8 cellular contexts compared by ENCODE assay signal in genomic region chr6:33426590-33427563, GRCh38. TPM values are rescaled to one million over a fixed set of nuclear protein-coding genes. Genes with fewer than 3 reads are reported as not detected.
DNase-seq lines count a peak whose midpoint lies in the region; ATAC-seq and TF ChIP-seq lines count a peak whose summit lies in the region.

No MANE protein-coding gene starts in this region.

- H3K9me3 ChIP-seq in sigmoid colon: no peaks in the 10 kb centered on the region

- TF ChIP-seq POLR2A in sigmoid colon (IDR thresholded peaks at IDR 0.05): no peak

- H3K27ac Mint-ChIP-seq in WTC11: peak overlapping the region; percentile 33

- peak; percentile 8 to 13 for ATAC-seq in activated T-cell treated with anti-CD3 and anti-CD28 coated beads, Interleukin-2, amount 50 U/mL, for 4 hours
- ATAC-seq in WTC11: no peak

- no peaks in the 10 kb centered on the region for H3K27me3 ChIP-seq in sigmoid colon

- H3K4me1 Mint-ChIP-seq in activated T-cell treated with anti-CD3 and anti-CD28 coated beads, Interleukin-2, amount 50 U/mL, for 4 hours (ENCODE audit: low read depth): peaks cover 67% of the 10 kb centered on the region
- peaks cover 68% of the 10 kb centered on the region for H3K4me1 Mint-ChIP-seq in WTC11

- DNase-seq in activated T-cell treated with anti-CD3 and anti-CD28 coated beads, Interleukin-2, amount 50 U/mL, for 4 hours: no peak
- no peak for DNase-seq in activated T-cell treated with anti-CD3 and anti-CD28 coated beads, Interleukin-2, amount 50 U/mL, for 1 hour
- DNase-seq in WTC11 (ENCODE audit: low spot score) (no peak), fibroblast of pulmonary artery (ENCODE audit: low read depth) (no peak), sigmoid colon (no peak), SIG-M5 (lab: John Stamatoyannopoulos, UW) (no peak), H4 (ENCODE audit: low spot score) (no peak), middle frontal gyrus (ENCODE audit: extremely low spot score, low spot score) (no peak)

- WGBS in sigmoid colon, 2 donors: 6 to 8% methylated on average over 13 of the region's 13 CpGs

- no peaks in the 10 kb centered on the region for H3K27me3 Mint-ChIP-seq in activated T-cell treated with anti-CD3 and anti-CD28 coated beads, Interleukin-2, amount 50 U/mL, for 4 hours (ENCODE audit: low read depth)
- H3K27me3 Mint-ChIP-seq in WTC11 (ENCODE audit: low read depth): no peaks in the 10 kb centered on the region; the same call in 1 of the 2 replicates

- intact Hi-C loops in sigmoid colon (cut with DNase I): loop anchor here (1.0 to 10.0 kb wide), 4 partner anchors 36 to 222 kb away; partner anchors contain the start of genes HSD17B8, KIFC1, RGL2 and RING1

- H3K27ac ChIP-seq in sigmoid colon: peak overlapping the region; percentile 87 to 93 (median 91)

- H3K36me3 Mint-ChIP-seq in activated T-cell treated with anti-CD3 and anti-CD28 coated beads, Interleukin-2, amount 50 U/mL, for 4 hours (ENCODE audit: insufficient read depth): no peaks in the 10 kb centered on the region
- peaks cover 13% of the 10 kb centered on the region for H3K36me3 Mint-ChIP-seq in WTC11

- no peaks in the 10 kb centered on the region for H3K36me3 ChIP-seq in sigmoid colon

- TF ChIP-seq CTCF in WTC11 (IDR thresholded peaks at IDR 0.05) (no peak), fibroblast of pulmonary artery (IDR thresholded peaks at IDR 0.05; ENCODE audit: low read length, missing control alignments) (no peak), sigmoid colon (IDR thresholded peaks at IDR 0.05) (no peak)

- CTCF ChIA-PET in WTC11 (lab: Charles Lee): interaction anchor here (0.6 to 2.7 kb wide), 20 partner anchors 9 to 428 kb away, joined by 3 to 21 read pairs (median 4); partner anchors contain the start of genes B3GALT4, BAK1, CUTA and KIFC1

- no peak for TF ChIP-seq EP300 in sigmoid colon (IDR thresholded peaks at IDR 0.05)

- H3K9me3 Mint-ChIP-seq in activated T-cell treated with anti-CD3 and anti-CD28 coated beads, Interleukin-2, amount 50 U/mL, for 4 hours: no peaks in the 10 kb centered on the region
- H3K9me3 Mint-ChIP-seq in WTC11: no peaks in the 10 kb centered on the region

- peak overlapping the region; percentile 90 for H3K4me3 Mint-ChIP-seq in activated T-cell treated with anti-CD3 and anti-CD28 coated beads, Interleukin-2, amount 50 U/mL, for 4 hours
- peak overlapping the region; percentile 85 for H3K4me3 Mint-ChIP-seq in WTC11

- peaks cover 0 to 69% (median 63%) of the 10 kb centered on the region in 4 donors for H3K4me1 ChIP-seq in sigmoid colon

- H3K4me3 ChIP-seq in fibroblast of pulmonary artery (replicated peaks; ENCODE audit: low read depth, low read length): peak overlapping the region; percentile 70
- peak overlapping the region; percentile 51 to 64 (median 60) for H3K4me3 ChIP-seq in sigmoid colon

- POLR2A ChIA-PET in WTC11 (lab: Charles Lee): interaction anchor here (0.7 to 1.3 kb wide), 3 partner anchors 9 to 109 kb away, joined by 3 to 6 read pairs (median 4); partner anchors contain the start of genes CUTA and ZBTB22

TF ChIP-seq in WTC11, 78 proteins besides CTCF, POLR2A, EP300 and RAD21:
- no peak for TF ChIP-seq JUN (CRISPR knock-in tag; IDR thresholded peaks at IDR 0.05)
- TF ChIP-seq SP1 (CRISPR knock-in tag; conservative IDR thresholded peaks at IDR 0.05): 0 out of 2 replicates have a peak, but pooled peaks have one; percentile 29
- no peak for TF ChIP-seq GTF2I (CRISPR knock-in tag; conservative IDR thresholded peaks at IDR 0.05)
- TF ChIP-seq EMX1 (CRISPR knock-in tag; IDR thresholded peaks at IDR 0.05): no peak

RNA-seq across cellular contexts. Expression of gene SYNGAP1, which starts 7.0 kb away (rescaled TPM):
- total RNA-seq in activated T-cell treated with anti-CD3 and anti-CD28 coated beads, Interleukin-2, amount 50 U/mL, for 4 hours: 10 to 100 TPM; 18.6 to 23.4 (median 20.2) TPM
- 139 to 172 TPM (median 160 TPM) in 3 replicates for total RNA-seq in WTC11 (2021)
- 10 to 100 TPM in 1 of 4 donors, 1 to 10 TPM in 3; 6.4 to 24.6 (median 9.9) TPM for total RNA-seq in sigmoid colon
- 10 to 100 TPM in 1 of 3 donors, 1 to 10 TPM in 1, under 1 TPM in 1; 0.92 to 17.8 (median 2.4) TPM for polyA plus RNA-seq in sigmoid colon
- total RNA-seq in H4 (2014; rRNA removed; shearing (Covaris generic)): 0.37 and 0.75 TPM in 2 replicates

RNA-seq across cellular contexts. Expression of gene CUTA, which starts 9.0 kb away (rescaled TPM):
- 10 to 100 TPM; 76.6 to 84.5 (median 79.2) TPM for total RNA-seq in activated T-cell treated with anti-CD3 and anti-CD28 coated beads, Interleukin-2, amount 50 U/mL, for 4 hours
- total RNA-seq in WTC11 (2021): 229 to 247 TPM (median 243 TPM) in 3 replicates
- 100 to 1,000 TPM; 102 to 148 (median 120) TPM for total RNA-seq in sigmoid colon
- 100 to 1,000 TPM; 110 to 193 (median 153) TPM for polyA plus RNA-seq in sigmoid colon
- 183 and 222 TPM in 2 replicates for total RNA-seq in H4 (2014; rRNA removed; shearing (Covaris generic))

RNA-seq across cellular contexts. Expression of gene PHF1, which starts 16.1 kb away (rescaled TPM):
- total RNA-seq in activated T-cell treated with anti-CD3 and anti-CD28 coated beads, Interleukin-2, amount 50 U/mL, for 4 hours: 10 to 100 TPM; 24.4 to 29.4 (median 26.8) TPM
- total RNA-seq in WTC11 (2021) (60.0 to 63.6 TPM (median 60.2 TPM) in 3 replicates), sigmoid colon (10 to 100 TPM; 57.1 to 82.3 (median 66.0) TPM)
- polyA plus RNA-seq in sigmoid colon: 10 to 100 TPM; 22.4 to 43.2 (median 43.2) TPM
- total RNA-seq in H4 (2014; rRNA removed; shearing (Covaris generic)): 20.4 and 20.5 TPM in 2 replicates

RNA-seq across cellular contexts. Expression of gene ZBTB9, which starts 27.5 kb away (rescaled TPM):
- 10 to 100 TPM; 22.9 to 23.4 (median 22.9) TPM for total RNA-seq in activated T-cell treated with anti-CD3 and anti-CD28 coated beads, Interleukin-2, amount 50 U/mL, for 4 hours
- 19.4 to 21.2 TPM (median 20.8 TPM) in 3 replicates for total RNA-seq in WTC11 (2021)
- 1 to 10 TPM; 1.1 to 3.6 (median 1.4) TPM for total RNA-seq in sigmoid colon
- polyA plus RNA-seq in sigmoid colon: 1 to 10 TPM in 2 of 3 donors, under 1 TPM in 1; 0.60 to 4.2 (median 1.8) TPM
- 5.6 and 7.6 TPM in 2 replicates for total RNA-seq in H4 (2014; rRNA removed; shearing (Covaris generic))

RNA-seq across cellular contexts. Expression of gene KIFC1, which starts 35.3 kb away (rescaled TPM):
- 1 to 10 TPM; 7.3 to 8.3 (median 7.4) TPM for total RNA-seq in activated T-cell treated with anti-CD3 and anti-CD28 coated beads, Interleukin-2, amount 50 U/mL, for 4 hours
- total RNA-seq in WTC11 (2021) (79.5 to 97.3 TPM (median 83.7 TPM) in 3 replicates), sigmoid colon (1 to 10 TPM in 2 of 4 donors, under 1 TPM in 2; 0.49 to 5.5 (median 1.3) TPM)
- 10 to 100 TPM in 1 of 3 donors, 1 to 10 TPM in 2; 1.2 to 23.0 (median 4.6) TPM for polyA plus RNA-seq in sigmoid colon
- 52.4 and 67.2 TPM in 2 replicates for total RNA-seq in H4 (2014; rRNA removed; shearing (Covaris generic))
